Comparison of ENCODE assay signal across 10 cellular contexts in genomic region chr4:6999172-7000086, GRCh38. TPM values are rescaled to one million over a fixed set of nuclear protein-coding genes. Genes with fewer than 3 reads are reported as not detected.
DNase-seq lines count a peak whose midpoint lies in the region; ATAC-seq lines count a peak whose summit lies in the region.
"Had no signal": no experiment of that assay in that cellular context is flagged by ENCODE, and none has a peak within 500 bp of the region (broad histone marks: within the 10 kb centered on the region; RNA-seq: fewer than 3 reads in every experiment).

No MANE protein-coding gene starts in this region.

- peak overlapping the region in 7 of 8 donors; percentile 3 to 69 (median 44) for H3K4me3 Mint-ChIP-seq in CD4-positive, alpha-beta memory T cell
- H3K4me3 Mint-ChIP-seq in activated naive CD8-positive, alpha-beta T cell = no peak overlapping the region
- H3K4me3 Mint-ChIP-seq in naive thymus-derived CD4-positive, alpha-beta T cell = peak overlapping the region in 4 of 10 donors; percentile 4 to 69 (median 17)
- H3K4me3 Mint-ChIP-seq: WTC11 had no signal

- peak overlapping the region; percentile 49 to 93 (median 71) for H3K27ac Mint-ChIP-seq in CD4-positive, alpha-beta memory T cell
- peak overlapping the region; percentile 22 for H3K27ac Mint-ChIP-seq in activated naive CD8-positive, alpha-beta T cell
- peak overlapping the region in 7 of 9 donors; percentile 44 to 90 (median 61) for H3K27ac Mint-ChIP-seq in naive thymus-derived CD4-positive, alpha-beta T cell

- intact Hi-C loops in CD4-positive, alpha-beta memory T cell (cut with micrococcal nuclease) = no loop called here
- intact Hi-C loops in naive thymus-derived CD4-positive, alpha-beta T cell (cut with micrococcal nuclease) = loop anchor here in 1 of 2 donors (1.0 kb wide), 1 partner anchor 12 kb away; no protein-coding TSS in a partner anchor

- peak in 4 of 5 donors; percentile 8 to 69 (median 37) for DNase-seq in CD4-positive, alpha-beta memory T cell
- DNase-seq in LoVo (ENCODE audit: low spot score) (peak; percentile 74), GOT3 (lab: John Stamatoyannopoulos, UW) (no peak), GF-D8 (lab: John Stamatoyannopoulos, UW) (no peak)
- peak in 4 of 9 donors; percentile 8 to 47 (median 14) for DNase-seq in naive thymus-derived CD4-positive, alpha-beta T cell

- no peak overlapping the region for H3K27ac ChIP-seq in CD4-positive, alpha-beta memory T cell (ENCODE audit: low read depth, low read length)
- H3K27ac ChIP-seq in naive thymus-derived CD4-positive, alpha-beta T cell (ENCODE audit: low read depth, low read length) = peak overlapping the region; percentile 44
- H3K27ac ChIP-seq: cardiac muscle cell had no signal

- peaks cover 17% of the 10 kb centered on the region for H3K4me1 ChIP-seq in CD4-positive, alpha-beta memory T cell (ENCODE audit: insufficient read depth, low read length)
- no peaks in the 10 kb centered on the region for H3K4me1 ChIP-seq in naive thymus-derived CD4-positive, alpha-beta T cell (ENCODE audit: control insufficient read depth in 2 of 2, insufficient read depth in 2 of 2, low read length in 2 of 2)

- peaks cover 13 to 20% (median 15%) of the 10 kb centered on the region in 4 donors for H3K4me1 Mint-ChIP-seq in CD4-positive, alpha-beta memory T cell
- peaks cover 5% of the 10 kb centered on the region for H3K4me1 Mint-ChIP-seq in activated naive CD8-positive, alpha-beta T cell (ENCODE audit: low read depth)
- peaks cover 0 to 41% (median 10%) of the 10 kb centered on the region in 7 donors for H3K4me1 Mint-ChIP-seq in naive thymus-derived CD4-positive, alpha-beta T cell
- H3K4me1 Mint-ChIP-seq: WTC11 had no signal

- peaks cover 0 to 2% (median 0%) of the 10 kb centered on the region in 8 donors for H3K9me3 Mint-ChIP-seq in CD4-positive, alpha-beta memory T cell
- H3K9me3 Mint-ChIP-seq in activated naive CD8-positive, alpha-beta T cell (ENCODE audit: low read depth) = no peaks in the 10 kb centered on the region
- no peaks in the 10 kb centered on the region for H3K9me3 Mint-ChIP-seq in naive thymus-derived CD4-positive, alpha-beta T cell
- H3K9me3 Mint-ChIP-seq: WTC11 had no signal

- H3K36me3 Mint-ChIP-seq in CD4-positive, alpha-beta memory T cell = peaks cover 55 to 75% of the 10 kb centered on the region in 2 donors
- peaks cover 17% of the 10 kb centered on the region for H3K36me3 Mint-ChIP-seq in activated naive CD8-positive, alpha-beta T cell
- H3K36me3 Mint-ChIP-seq in naive thymus-derived CD4-positive, alpha-beta T cell = peaks cover 12 to 54% (median 34%) of the 10 kb centered on the region in 5 donors

- H3K9me3 ChIP-seq in CD4-positive, alpha-beta memory T cell (ENCODE audit: control insufficient read depth in 1 of 2, low read length in 2 of 2) = no peaks in the 10 kb centered on the region
- no peaks in the 10 kb centered on the region for H3K9me3 ChIP-seq in naive thymus-derived CD4-positive, alpha-beta T cell (ENCODE audit: control insufficient read depth in 2 of 3, low read length in 3 of 3)

- H3K4me3 ChIP-seq in CD4-positive, alpha-beta memory T cell (ENCODE audit: low read length in 2 of 2) = no peak overlapping the region
- no peak overlapping the region for H3K4me3 ChIP-seq in naive thymus-derived CD4-positive, alpha-beta T cell (ENCODE audit: low read length)
- H3K4me3 ChIP-seq: cardiac muscle cell had no signal

- ATAC-seq in naive thymus-derived CD4-positive, alpha-beta T cell = peak; percentile 87
- ATAC-seq in HG03565 (IDR thresholded peaks at IDR 0.05; ENCODE audit: unreplicated experiment) (no peak), HG02763 (IDR thresholded peaks at IDR 0.05; ENCODE audit: unreplicated experiment) (no peak)
- ATAC-seq: WTC11 had no signal

- H3K36me3 ChIP-seq in CD4-positive, alpha-beta memory T cell (ENCODE audit: insufficient read depth, low read length) = peaks cover 51% of the 10 kb centered on the region
- H3K36me3 ChIP-seq in naive thymus-derived CD4-positive, alpha-beta T cell (ENCODE audit: control insufficient read depth in 2 of 3, insufficient read depth in 3 of 3, low read length in 3 of 3) = peaks cover 10 to 87% (median 14%) of the 10 kb centered on the region in 3 experiments

- H3K27me3 Mint-ChIP-seq in CD4-positive, alpha-beta memory T cell = no peaks in the 10 kb centered on the region
- H3K27me3 Mint-ChIP-seq in activated naive CD8-positive, alpha-beta T cell = no peaks in the 10 kb centered on the region
- no peaks in the 10 kb centered on the region for H3K27me3 Mint-ChIP-seq in naive thymus-derived CD4-positive, alpha-beta T cell

- POLR2A ChIA-PET in CD4-positive, alpha-beta memory T cell (lab: Charles Lee; ENCODE audit: partially characterized antibody) = interaction anchor here (1.0 to 1.3 kb wide), 2 partner anchors 12 to 68 kb away, joined by 3 to 6 read pairs; no protein-coding TSS in a partner anchor
- POLR2A ChIA-PET in naive thymus-derived CD4-positive, alpha-beta T cell (lab: Charles Lee) = interaction anchor here (0.6 to 1.4 kb wide), 4 partner anchors 42 to 273 kb away, joined by 3 to 4 read pairs (median 4); partner anchors contain the start of gene TADA2B

- CTCF ChIA-PET in CD4-positive, alpha-beta memory T cell (lab: Charles Lee; ENCODE audit: partially characterized antibody) = interaction anchor here (0.8 kb wide), 1 partner anchor 25 kb away, joined by 3 read pairs; no protein-coding TSS in a partner anchor
- CTCF ChIA-PET in naive thymus-derived CD4-positive, alpha-beta T cell (lab: Charles Lee) = interaction anchor here (1.3 kb wide), 1 partner anchor 70 kb away, joined by 3 read pairs; no protein-coding TSS in a partner anchor

- no peaks in the 10 kb centered on the region for H3K27me3 ChIP-seq in CD4-positive, alpha-beta memory T cell (ENCODE audit: insufficient read depth, low read length)
- H3K27me3 ChIP-seq in naive thymus-derived CD4-positive, alpha-beta T cell (ENCODE audit: control insufficient read depth in 2 of 2, insufficient read depth in 2 of 2, low read length in 2 of 2) = no peaks in the 10 kb centered on the region
- H3K27me3 ChIP-seq: cardiac muscle cell had no signal

RNA-seq across cellular contexts. Expression of gene TADA2B, which starts 43.7 kb away (rescaled TPM):
- 10 to 100 TPM; 46.4 to 49.0 TPM for total RNA-seq in CD4-positive, alpha-beta memory T cell
- polyA plus RNA-seq in CD4-positive, alpha-beta memory T cell = 1 to 10 TPM; 2.8 to 4.7 TPM
- 10 to 100 TPM; 26.8 to 49.0 (median 41.5) TPM for total RNA-seq in naive thymus-derived CD4-positive, alpha-beta T cell
- 1 to 10 TPM; 4.0 to 5.3 TPM for polyA plus RNA-seq in naive thymus-derived CD4-positive, alpha-beta T cell

Comparison
In these comparisons a context has a peak if more than half of its experiments do, and no peak if none do; other contexts are left out.
1. DNase-seq: peak in CD4-positive, alpha-beta memory T cell (4 of 5) and LoVo (single experiment); none in GOT3 (single experiment) and GF-D8 (single experiment).
2. Peak in every context shown above with its lines, with median percentiles within 50 percentile points of each other: H3K27ac Mint-ChIP-seq.